Comparison of ENCODE assay signal across 16 cellular contexts in genomic region chrY:12833284-12833683, GRCh38.
"Had no signal": no experiment of that assay in that cellular context is flagged by ENCODE, and none has a peak within 500 bp of the region (broad histone marks: within the 10 kb centered on the region; RNA-seq: fewer than 3 reads in every experiment).

No MANE protein-coding gene starts in this region.

- H3K27ac Mint-ChIP-seq: immature natural killer cell, mesothelial cell of epicardium had no signal

- ATAC-seq: foreskin keratinocyte, gastroesophageal sphincter, heart left ventricle, left cardiac atrium, left lung, left ventricle myocardium superior, lower lobe of right lung, mucosa of descending colon had no signal

- DNase-seq: dermis blood vessel endothelial cell; dorsolateral prefrontal cortex; effector CD4-positive, alpha-beta T cell; effector memory CD4-positive, alpha-beta T cell; foreskin keratinocyte; heart left ventricle; hypothalamus; immature natural killer cell; left cardiac atrium; left lung; left ventricle myocardium superior; lower lobe of right lung; mesenchymal stem cell; mucosa of descending colon had no signal

- H3K9me3 Mint-ChIP-seq: immature natural killer cell, mesothelial cell of epicardium had no signal

- H3K4me1 Mint-ChIP-seq: immature natural killer cell, mesothelial cell of epicardium had no signal

- H3K36me3 Mint-ChIP-seq: mesothelial cell of epicardium had no signal

- H3K4me3 Mint-ChIP-seq: immature natural killer cell, mesothelial cell of epicardium had no signal
